ENCODE assay signal across 14 cellular contexts in the genomic region with DNA sequence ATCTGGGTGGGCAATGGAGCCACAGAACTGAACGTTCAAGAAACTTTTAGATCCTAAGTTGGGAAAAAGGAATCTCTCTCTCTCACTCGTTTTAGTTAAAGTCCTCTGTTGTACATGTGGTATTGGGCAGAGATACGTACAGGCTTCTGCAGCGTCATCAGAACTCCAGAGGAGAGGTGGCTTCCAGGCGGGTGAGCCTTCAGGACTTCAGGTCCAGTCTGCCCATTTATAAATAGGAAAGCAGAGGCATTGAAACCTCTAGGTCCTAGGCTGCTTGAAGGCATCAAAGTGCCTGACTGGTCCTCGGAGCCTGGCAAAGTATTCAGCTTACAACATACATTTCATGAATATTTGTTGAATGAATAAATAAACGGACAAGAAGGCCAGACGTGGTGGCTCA. TPM values are rescaled to one million over a fixed set of nuclear protein-coding genes. Genes with fewer than 3 reads are reported as not detected.
DNase-seq lines count a peak whose midpoint lies in the region; ATAC-seq and TF ChIP-seq lines count a peak whose summit lies in the region.
"Had no signal": no experiment of that assay in that cellular context is flagged by ENCODE, and none has a peak within 500 bp of the region (broad histone marks: within the 10 kb centered on the region; RNA-seq: fewer than 3 reads in every experiment).

No MANE protein-coding gene starts in this region.

- no peaks in the 10 kb centered on the region for H3K9me3 ChIP-seq in BLaER1
- no peaks in the 10 kb centered on the region for H3K9me3 ChIP-seq in left lung
- H3K9me3 ChIP-seq in transverse colon = no peaks in the 10 kb centered on the region

- H3K4me3 ChIP-seq in BLaER1 (no peak overlapping the region), GM12865 (ENCODE audit: low read depth, low read length) (peak overlapping the region; percentile 58), left lung (no peak overlapping the region), transverse colon (no peak overlapping the region)

- no peaks in the 10 kb centered on the region for H4K20me1 ChIP-seq in BLaER1

- ATAC-seq in memory B cell (ENCODE audit: low read depth) (no peak), left lung (no peak)

- TF ChIP-seq EP300 in transverse colon (IDR thresholded peaks at IDR 0.05; ENCODE audit: low read depth) = no peak

- in situ Hi-C loops in transverse colon (cut with MboI; ENCODE audit: low pct_ligation_motif_present in 1 of 4, low pct_unique_long_range_greater_than_20kb in 1 of 4, low sequenced_read_pairs in 3 of 4) = loop anchor here in 2 of 4 donors (25.0 kb wide), 2 partner anchors 332 to 443 kb away; partner anchors contain the start of gene NT5M (in 1 of the 2)

- TF ChIP-seq POLR2A in transverse colon (IDR thresholded peaks at IDR 0.05) = no peak

- no peaks in the 10 kb centered on the region for H3K36me3 ChIP-seq in BLaER1
- H3K36me3 ChIP-seq in left lung = no peaks in the 10 kb centered on the region
- H3K36me3 ChIP-seq in transverse colon = no peaks in the 10 kb centered on the region

- H3K27ac ChIP-seq in BLaER1 (peak overlapping the region; percentile 84; the same call in 1 of the 2 replicates), left lung (no peak overlapping the region), transverse colon (peak overlapping the region in 1 of 4 donors; percentile 62)

- H3K4me2 ChIP-seq in BLaER1 = peak overlapping the region; percentile 80

- H3K4me1 Mint-ChIP-seq in IgD-negative memory B cell = peaks cover 63 to 71% (median 68%) of the 10 kb centered on the region in 3 donors
- peaks cover 60% of the 10 kb centered on the region for H3K4me1 Mint-ChIP-seq in memory B cell

- no peak for TF ChIP-seq CTCF in GM12865 (IDR thresholded peaks at IDR 0.05; ENCODE audit: insufficient read depth, low read depth, low read length, missing control alignments)
- TF ChIP-seq CTCF in left lung (IDR thresholded peaks at IDR 0.05) = no peak
- no peak for TF ChIP-seq CTCF in transverse colon (IDR thresholded peaks at IDR 0.05)

- H3K4me3 Mint-ChIP-seq in IgD-negative memory B cell = peak overlapping the region; percentile 78 to 92 (median 82)
- H3K4me3 Mint-ChIP-seq in memory B cell = peak overlapping the region; percentile 82

- H3K36me3 Mint-ChIP-seq in IgD-negative memory B cell (no peaks in the 10 kb centered on the region), memory B cell (no peaks in the 10 kb centered on the region)

- H3K27me3 ChIP-seq in BLaER1 = no peaks in the 10 kb centered on the region
- H3K27me3 ChIP-seq in left lung = no peaks in the 10 kb centered on the region
- H3K27me3 ChIP-seq in transverse colon = peaks cover 4% of the 10 kb centered on the region

- H3K4me1 ChIP-seq in BLaER1 (peaks cover 95% of the 10 kb centered on the region), left lung (no peaks in the 10 kb centered on the region), transverse colon (peaks cover 0 to 5% (median 0%) of the 10 kb centered on the region in 4 donors)

- WGBS in transverse colon (ENCODE audit: low coverage in 1 of 2), 2 donors = 68 to 80% methylated on average over 2 to 8 of the region's 8 CpGs

- H3K27ac Mint-ChIP-seq in IgD-negative memory B cell (peak overlapping the region; percentile 97 to 100 (median 99)), memory B cell (peak overlapping the region; percentile 99)

- intact Hi-C loops in left lung (cut with DNase I) (no loop called here), transverse colon (cut with DNase I; ENCODE audit: low total_unique reads) (no loop called here)

- no peak overlapping the region; the same call in 1 of the 2 replicates for H3K9ac ChIP-seq in BLaER1

- no peaks in the 10 kb centered on the region for H3K9me3 Mint-ChIP-seq in IgD-negative memory B cell
- H3K9me3 Mint-ChIP-seq in memory B cell = no peaks in the 10 kb centered on the region

- H3K27me3 Mint-ChIP-seq in IgD-negative memory B cell = no peaks in the 10 kb centered on the region
- H3K27me3 Mint-ChIP-seq in memory B cell = no peaks in the 10 kb centered on the region

- peak; percentile 45 for DNase-seq in GM12865 (ENCODE audit: low read depth)
- no peak for DNase-seq in memory B cell (ENCODE audit: low spot score in 2 of 2)
- no peak for DNase-seq in left lung
- DNase-seq in NCI-H1694 (lab: John Stamatoyannopoulos, UW) = no peak
- DNase-seq in transverse colon = no peak
- no peak for DNase-seq in NCI-H1092 (lab: John Stamatoyannopoulos, UW)
- DNase-seq: C1 segment of cervical spinal cord, DND-41, NCI-H187 treated with DMSO at 0.1 percent for 48 hours, NCI-H345 had no signal

RNA-seq across cellular contexts. Expression of gene TNFRSF13B, which starts 8.1 kb away (rescaled TPM):
- 224 TPM for polyA plus RNA-seq in IgD-negative memory B cell
- under 1 TPM; 0.61 to 0.79 TPM for total RNA-seq in left lung
- total RNA-seq in transverse colon = 1 to 10 TPM in 1 of 4 donors, not detected in 3; 9.2 TPM
- total RNA-seq: A172, LHCN-M2 had no signal
